ENCODE assay signal across 25 cellular contexts in the genomic region with DNA sequence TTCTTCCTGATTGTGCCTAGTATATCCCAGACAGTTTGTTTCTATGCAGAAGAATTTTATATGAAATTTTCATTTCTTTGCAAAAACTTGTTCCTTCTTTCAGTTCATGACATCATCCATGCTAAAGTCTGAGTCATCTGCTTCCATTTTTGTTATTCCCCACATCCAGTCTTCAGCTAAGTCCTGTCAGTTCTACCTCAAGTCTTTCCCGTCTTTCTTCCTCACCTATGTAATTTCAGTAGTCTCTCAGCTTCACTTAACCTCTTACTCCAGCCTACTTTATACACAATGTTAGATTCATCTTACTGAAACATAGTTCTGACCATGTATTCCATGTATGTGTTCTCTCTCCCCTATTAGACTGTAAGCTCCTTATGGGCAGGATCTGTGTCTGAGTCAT. TPM values are rescaled to one million over a fixed set of nuclear protein-coding genes. Genes with fewer than 3 reads are reported as not detected.
DNase-seq lines count a peak whose midpoint lies in the region; ATAC-seq and TF ChIP-seq lines count a peak whose summit lies in the region.
"Had no signal": no experiment of that assay in that cellular context is flagged by ENCODE, and none has a peak within 500 bp of the region (broad histone marks: within the 10 kb centered on the region; RNA-seq: fewer than 3 reads in every experiment).

No MANE protein-coding gene starts in this region.

- peak overlapping the region; percentile 34 for H3K27ac ChIP-seq in epithelial cell of prostate
- H3K27ac ChIP-seq: BLaER1 treated with 17β-estradiol and CSF1 and Interleukin-3, amounts not matched to agents 10 nM and 100 nM; SJCRH30; thyroid gland; vagina had no signal

- DNase-seq in natural killer cell (no peak), HFFc6 (no peak), epithelial cell of prostate (ENCODE audit: low read depth, low spot score) (no peak), NCI-H146 treated with DMSO at 0.1 percent for 48 hours (lab: John Stamatoyannopoulos, UW; ENCODE audit: unreplicated experiment) (no peak)
- DNase-seq in natural killer cell treated with Interleukin-12 subunit alpha and Interleukin-12 subunit beta and Interleukin-15 and Interleukin-18, amount 100 ng/mL, for 72 hours (ENCODE audit: low spot score) = no peak
- no peak for DNase-seq in stimulated activated naive B cell treated with anti-CD40 and anti-IgM and Interleukin-4, amounts not matched to agents 10 μg/mL and 1 μg/mL and 100 μg/mL, for 72 hours
- DNase-seq in effector CD8-positive, alpha-beta T cell (lab: John Stamatoyannopoulos, UW) = no peak
- DNase-seq: activated B cell treated with CpG ODN at 0.5 μM for 24 hours; activated CD4-positive, alpha-beta T cell treated with anti-CD3 and anti-CD28 coated beads, Interleukin-2, amount 50 U/mL, for 48 hours; activated effector memory CD4-positive, alpha-beta T cell treated with anti-CD3 and anti-CD28 coated beads, Interleukin-2, amount 50 U/mL, for 16 hours; cerebellar nuclear complex; DND-41; left colon; NCI-H2081; NCI-H345; NCI-H748 treated with DMSO at 0.1 percent for 48 hours; sigmoid colon; SJCRH30; stimulated activated CD4-positive, alpha-beta T cell treated with anti-CD3 and anti-CD28 coated beads, Interleukin-4, amount 100 ng/mL, for 4 hours; stimulated activated naive CD8-positive, alpha-beta T cell treated with anti-CD3 and anti-CD28 coated beads, Interleukin-15, amount 100 ng/mL, for 72 hours; thyroid gland had no signal

- H3K9me3 Mint-ChIP-seq in natural killer cell = no peaks in the 10 kb centered on the region
- no peaks in the 10 kb centered on the region for H3K9me3 Mint-ChIP-seq in natural killer cell treated with Interleukin-12 subunit alpha and Interleukin-12 subunit beta and Interleukin-15 and Interleukin-18, amount 100 ng/mL, for 72 hours
- H3K9me3 Mint-ChIP-seq in HFFc6 = no peaks in the 10 kb centered on the region
- H3K9me3 Mint-ChIP-seq in stimulated activated naive B cell treated with anti-CD40 and anti-IgM and Interleukin-4, amounts not matched to agents 10 μg/mL and 1 μg/mL and 100 μg/mL, for 72 hours = peaks cover 4% of the 10 kb centered on the region in 2 donors
- H3K9me3 Mint-ChIP-seq: memory B cell had no signal

- intact Hi-C loops in natural killer cell (cut with micrococcal nuclease) = no loop called here

- H3K36me3 Mint-ChIP-seq in natural killer cell (peaks cover 23% of the 10 kb centered on the region), HFFc6 (ENCODE audit: low read depth) (peaks cover 83% of the 10 kb centered on the region)
- peaks cover 35% of the 10 kb centered on the region for H3K36me3 Mint-ChIP-seq in natural killer cell treated with Interleukin-12 subunit alpha and Interleukin-12 subunit beta and Interleukin-15 and Interleukin-18, amount 100 ng/mL, for 72 hours
- peaks cover 37 to 76% of the 10 kb centered on the region in 2 donors for H3K36me3 Mint-ChIP-seq in stimulated activated naive B cell treated with anti-CD40 and anti-IgM and Interleukin-4, amounts not matched to agents 10 μg/mL and 1 μg/mL and 100 μg/mL, for 72 hours

- H3K4me1 Mint-ChIP-seq in natural killer cell (peaks cover 6 to 29% of the 10 kb centered on the region in 2 donors), HFFc6 (ENCODE audit: low read depth) (peaks cover 54% of the 10 kb centered on the region)
- peaks cover 11 to 17% of the 10 kb centered on the region in 2 donors for H3K4me1 Mint-ChIP-seq in natural killer cell treated with Interleukin-12 subunit alpha and Interleukin-12 subunit beta and Interleukin-15 and Interleukin-18, amount 100 ng/mL, for 72 hours (ENCODE audit: low read depth in 2 of 2)
- H3K4me1 Mint-ChIP-seq in stimulated activated naive B cell treated with anti-CD40 and anti-IgM and Interleukin-4, amounts not matched to agents 10 μg/mL and 1 μg/mL and 100 μg/mL, for 72 hours = peaks cover 8% of the 10 kb centered on the region in 2 donors

- H3K27ac Mint-ChIP-seq in natural killer cell (peak overlapping the region; percentile 49 to 56), HFFc6 (0 out of 2 replicates have a peak overlapping the region, but pooled peaks have one; percentile 16)
- no peak overlapping the region for H3K27ac Mint-ChIP-seq in natural killer cell treated with Interleukin-12 subunit alpha and Interleukin-12 subunit beta and Interleukin-15 and Interleukin-18, amount 100 ng/mL, for 72 hours
- H3K27ac Mint-ChIP-seq in stimulated activated naive B cell treated with anti-CD40 and anti-IgM and Interleukin-4, amounts not matched to agents 10 μg/mL and 1 μg/mL and 100 μg/mL, for 72 hours = peak overlapping the region; percentile 40
- H3K27ac Mint-ChIP-seq: activated B cell treated with CpG ODN at 0.5 μM for 24 hours had no signal

- no peaks in the 10 kb centered on the region for H3K27me3 Mint-ChIP-seq in natural killer cell (ENCODE audit: low read depth in 2 of 2)
- H3K27me3 Mint-ChIP-seq in natural killer cell treated with Interleukin-12 subunit alpha and Interleukin-12 subunit beta and Interleukin-15 and Interleukin-18, amount 100 ng/mL, for 72 hours = no peaks in the 10 kb centered on the region
- H3K27me3 Mint-ChIP-seq in HFFc6 (ENCODE audit: insufficient read depth) = peaks cover 2% of the 10 kb centered on the region; the same call in 1 of the 2 replicates
- H3K27me3 Mint-ChIP-seq in stimulated activated naive B cell treated with anti-CD40 and anti-IgM and Interleukin-4, amounts not matched to agents 10 μg/mL and 1 μg/mL and 100 μg/mL, for 72 hours = no peaks in the 10 kb centered on the region
- H3K27me3 Mint-ChIP-seq: activated B cell treated with CpG ODN at 0.5 μM for 24 hours; memory B cell; stimulated activated naive CD8-positive, alpha-beta T cell treated with anti-CD3 and anti-CD28 coated beads, Interleukin-15, amount 100 ng/mL, for 72 hours had no signal

- H3K4me3 Mint-ChIP-seq in natural killer cell (no peak overlapping the region), HFFc6 (no peak overlapping the region)
- H3K4me3 Mint-ChIP-seq in natural killer cell treated with Interleukin-12 subunit alpha and Interleukin-12 subunit beta and Interleukin-15 and Interleukin-18, amount 100 ng/mL, for 72 hours = no peak overlapping the region
- no peak overlapping the region for H3K4me3 Mint-ChIP-seq in stimulated activated naive B cell treated with anti-CD40 and anti-IgM and Interleukin-4, amounts not matched to agents 10 μg/mL and 1 μg/mL and 100 μg/mL, for 72 hours
- H3K4me3 Mint-ChIP-seq: activated B cell treated with CpG ODN at 0.5 μM for 24 hours; memory B cell; stimulated activated naive CD8-positive, alpha-beta T cell treated with anti-CD3 and anti-CD28 coated beads, Interleukin-15, amount 100 ng/mL, for 72 hours had no signal

- TF ChIP-seq CTCF in natural killer cell (IDR thresholded peaks at IDR 0.05) (no peak), HFFc6 (IDR thresholded peaks at IDR 0.05) (no peak)

- ATAC-seq in natural killer cell = no peak
- ATAC-seq in natural killer cell treated with Interleukin-12 subunit alpha and Interleukin-12 subunit beta and Interleukin-15 and Interleukin-18, amount 100 ng/mL, for 72 hours = no peak
- ATAC-seq in stimulated activated naive B cell treated with anti-CD40 and anti-IgM and Interleukin-4, amounts not matched to agents 10 μg/mL and 1 μg/mL and 100 μg/mL, for 72 hours (replicated peaks) = no peak
- no peak for ATAC-seq in activated CD4-positive, CD25-positive, alpha-beta regulatory T cell treated with anti-CD3 and anti-CD28 coated beads, Interleukin-2, amount 50 U/mL, for 24 hours
- ATAC-seq: left colon; stimulated activated naive CD8-positive, alpha-beta T cell treated with anti-CD3 and anti-CD28 coated beads, Interleukin-15, amount 100 ng/mL, for 72 hours had no signal

RNA-seq across cellular contexts. Expression of a gene that starts 39.2 kb away (rescaled TPM):
- total RNA-seq in natural killer cell = 100 to 1,000 TPM in 2 of 3 donors, 10 to 100 TPM in 1; 94.9 to 127 (median 121) TPM
- 100 to 1,000 TPM; 237 to 290 TPM for total RNA-seq in natural killer cell treated with Interleukin-12 subunit alpha and Interleukin-12 subunit beta and Interleukin-15 and Interleukin-18, amount 100 ng/mL, for 72 hours
- total RNA-seq in HFFc6 (2021; fragmentation: NEBNext Ultra II Directional; extraction: Animal tissue kit (Norgen Biotek cat#: 25700)) = 100 to 1,000 TPM; 242 to 284 (median 245) TPM

RNA-seq across cellular contexts. Expression of a gene that starts 52.5 kb away (rescaled TPM):
- total RNA-seq in natural killer cell = 10 to 100 TPM; 41.5 to 46.4 (median 46.2) TPM
- 10 to 100 TPM; 60.0 to 84.9 TPM for total RNA-seq in natural killer cell treated with Interleukin-12 subunit alpha and Interleukin-12 subunit beta and Interleukin-15 and Interleukin-18, amount 100 ng/mL, for 72 hours
- total RNA-seq in HFFc6 (2021; fragmentation: NEBNext Ultra II Directional; extraction: Animal tissue kit (Norgen Biotek cat#: 25700)) = 100 to 1,000 TPM; 148 to 185 (median 155) TPM

Comparison
In these comparisons a context has a peak if more than half of its experiments do, and no peak if none do; other contexts are left out.
1. H3K27ac Mint-ChIP-seq: peak in natural killer cell (2 of 2), HFFc6 (single experiment) and stimulated activated naive B cell treated with anti-CD40 and anti-IgM and Interleukin-4, amounts not matched to agents 10 μg/mL and 1 μg/mL and 100 μg/mL, for 72 hours (single experiment); none in natural killer cell treated with Interleukin-12 subunit alpha and Interleukin-12 subunit beta and Interleukin-15 and Interleukin-18, amount 100 ng/mL, for 72 hours (0 of 2).